ENCODE assay signal across 8 cellular contexts in genomic region chr11:72752088-72752914, GRCh38. TPM values are rescaled to one million over a fixed set of nuclear protein-coding genes. Genes with fewer than 3 reads are reported as not detected.
A peak's percentile ranks its signal among the peaks of the same experiment; 100 is the strongest.
DNase-seq lines count a peak whose midpoint lies in the region; ATAC-seq and TF ChIP-seq lines count a peak whose summit lies in the region.

Gene ARAP1 (minus strand): TSS chr11:72752408. CDS start chr11:72727128, 25,280 bp downstream.

- peak within 1 kb of the TSS; percentile 94 for H3K27ac Mint-ChIP-seq in Caco-2 (ENCODE audit: unreplicated experiment)

- H3K4me3 Mint-ChIP-seq in Caco-2 (ENCODE audit: unreplicated experiment): peak within 1 kb of the TSS; percentile 89

- H2AFZ ChIP-seq in Karpas-422 (ENCODE audit: low read length): peak within 1 kb of the TSS; percentile 44; the same call in 1 of the 2 replicates

- CTCF ChIA-PET in Caco-2 (lab: Charles Lee): interaction anchor here (0.5 to 1.9 kb wide), 7 partner anchors 18 to 157 kb away, joined by 3 to 8 read pairs (median 4); partner anchors contain the start of gene STARD10

- peaks cover 47% of the 10 kb centered on the region for H3K79me2 ChIP-seq in Karpas-422 (ENCODE audit: low read length)

- no peaks in the 10 kb centered on the region for H3K27me3 Mint-ChIP-seq in Caco-2 (ENCODE audit: insufficient read depth, unreplicated experiment)

- TF ChIP-seq POLR2A in transverse colon (IDR thresholded peaks at IDR 0.05): peak; percentile 11

- TF ChIP-seq EP300 in transverse colon (IDR thresholded peaks at IDR 0.05; ENCODE audit: low read depth): no peak

- H3K4me1 Mint-ChIP-seq in Caco-2 (ENCODE audit: low read depth, unreplicated experiment): peaks cover 53% of the 10 kb centered on the region

- POLR2A ChIA-PET in Caco-2 (lab: Charles Lee): interaction anchor here (0.6 to 1.4 kb wide), 5 partner anchors 16 to 77 kb away, joined by 3 to 10 read pairs (median 7); partner anchors contain the start of gene STARD10

- H3K9me3 ChIP-seq in Caco-2 (no peaks in the 10 kb centered on the region), Karpas-422 (ENCODE audit: low read length) (no peaks in the 10 kb centered on the region), transverse colon (no peaks in the 10 kb centered on the region)

- H3K9me3 Mint-ChIP-seq in Caco-2 (ENCODE audit: unreplicated experiment): no peaks in the 10 kb centered on the region

- H3K27me3 ChIP-seq in Caco-2 (replicated peaks; ENCODE audit: control insufficient read depth, insufficient read depth, low read length): no peaks in the 10 kb centered on the region
- H3K27me3 ChIP-seq in Karpas-422 (ENCODE audit: low read length): no peaks in the 10 kb centered on the region
- H3K27me3 ChIP-seq in transverse colon: no peaks in the 10 kb centered on the region

- in situ Hi-C loops in transverse colon (cut with MboI; ENCODE audit: low pct_ligation_motif_present in 1 of 4, low pct_unique_long_range_greater_than_20kb in 1 of 4, low sequenced_read_pairs in 3 of 4): no loop called here

- no peaks in the 10 kb centered on the region for H3K9me2 ChIP-seq in Karpas-422 (replicated peaks; ENCODE audit: insufficient read depth, low read length)

- H3K9ac ChIP-seq in Karpas-422 (ENCODE audit: low read length): peak within 1 kb of the TSS; percentile 86

- WGBS in transverse colon (ENCODE audit: low coverage in 1 of 2), 2 donors: 0% methylated on average over 1 to 30 of the region's 51 CpGs

- DNase-seq in Caco-2 (peak; percentile 89 to 90), Karpas-422 (peak; percentile 89), T follicular helper cell (ENCODE audit: low read depth) (peak; percentile 79), cardiac septum (ENCODE audit: low spot score) (peak; percentile 89), posterior cingulate gyrus (peak in 9 of 10 donors; percentile 36 to 92 (median 62)), transverse colon (peak; percentile 83)
- DNase-seq in activated naive CD8-positive, alpha-beta T cell treated with anti-CD3 and anti-CD28 coated beads, Interleukin-2, amount 50 U/mL, for 16 hours (ENCODE audit: low read depth, low spot score): peak; percentile 41

- H3K36me3 ChIP-seq in Caco-2 (ENCODE audit: control insufficient read depth, insufficient read depth, low read length) (peaks cover 14% of the 10 kb centered on the region), Karpas-422 (ENCODE audit: insufficient read depth, low read length) (no peaks in the 10 kb centered on the region), transverse colon (peaks cover 0 to 3% (median 0%) of the 10 kb centered on the region in 4 donors)

- peaks cover 30% of the 10 kb centered on the region for H3K4me1 ChIP-seq in Caco-2
- H3K4me1 ChIP-seq in Karpas-422 (ENCODE audit: low read length): peaks cover 40% of the 10 kb centered on the region
- H3K4me1 ChIP-seq in transverse colon: peaks cover 6 to 28% (median 24%) of the 10 kb centered on the region in 4 donors

- intact Hi-C loops in Caco-2 (cut with micrococcal nuclease; ENCODE audit: unreplicated experiment): loop anchor here (1.0 to 2.0 kb wide), 4 partner anchors 27 to 70 kb away; no protein-coding TSS in a partner anchor
- intact Hi-C loops in cardiac septum (cut with DNase I): no loop called here
- intact Hi-C loops in posterior cingulate gyrus (cut with DNase I): no loop called here
- intact Hi-C loops in transverse colon (cut with DNase I; ENCODE audit: low total_unique reads): no loop called here

- H3K4me2 ChIP-seq in Karpas-422 (ENCODE audit: low read depth, low read length, poor library complexity, severe bottlenecking): peak within 1 kb of the TSS; percentile 85

- peaks cover 21% of the 10 kb centered on the region; the same call in 1 of the 2 replicates for H4K20me1 ChIP-seq in Karpas-422 (ENCODE audit: insufficient read depth, low read depth, low read length)

- H3K4me3 ChIP-seq in Caco-2 (ENCODE audit: low read depth, low read length) (peak within 1 kb of the TSS; percentile 75), Karpas-422 (ENCODE audit: low read length) (peak within 1 kb of the TSS; percentile 77), transverse colon (peak within 1 kb of the TSS; percentile 59 to 71 (median 66))

- H3K27ac ChIP-seq in Karpas-422 (ENCODE audit: low read length) (peak within 1 kb of the TSS; percentile 90), transverse colon (peak within 1 kb of the TSS; percentile 60 to 75 (median 66))

- BruUV-seq in Caco-2 (replicated peaks; lab: Mats Ljungman, UMichigan): no TSS peak

- peaks cover 77% of the 10 kb centered on the region for H3K36me3 Mint-ChIP-seq in Caco-2 (ENCODE audit: insufficient read depth, unreplicated experiment)

- peak; percentile 54 for ATAC-seq in GM21447 (IDR thresholded peaks at IDR 0.05; ENCODE audit: unreplicated experiment)

- TF ChIP-seq CTCF in Caco-2 (IDR thresholded peaks at IDR 0.05; ENCODE audit: insufficient read depth in 1 of 2, low read depth in 1 of 2, low read length in 1 of 2, severe bottlenecking in 1 of 2, unreplicated experiment in 1 of 2) (peak in 1 of 2 experiments; percentile 28), transverse colon (IDR thresholded peaks at IDR 0.05) (no peak)

RNA-seq across cellular contexts. Expression of gene ARAP1, which starts in this region (rescaled TPM):
- total RNA-seq in Caco-2 (2022) (87.1 and 102 TPM in 2 replicates), cardiac septum (46.3 TPM), transverse colon (100 to 1,000 TPM in 3 of 4 donors, 10 to 100 TPM in 1; 99.4 to 233 (median 108) TPM)
- 76.1 and 103 TPM in 2 replicates for total RNA-seq in Karpas-422 (2014; rRNA removed; shearing (Covaris generic); ENCODE audit: low replicate concordance)

Comparison
In these comparisons a context has a peak if more than half of its experiments do, and no peak if none do; other contexts are left out.
1. Peak in every context shown above with its lines: DNase-seq, ATAC-seq, H3K4me3 ChIP-seq and H3K27ac ChIP-seq.